21 cellular contexts compared by ENCODE assay signal in genomic region chr6:155895641-155896040, GRCh38.
"Had no signal": no experiment of that assay in that cellular context is flagged by ENCODE, and none has a peak within 500 bp of the region (broad histone marks: within the 10 kb centered on the region; RNA-seq: fewer than 3 reads in every experiment).

No MANE protein-coding gene starts in this region.

- ATAC-seq: activated T-cell treated with anti-CD3 and anti-CD28 coated beads, Interleukin-2, amount 50 U/mL, for 4 hours; activated T-helper 17 cell treated with anti-CD3 and anti-CD28 coated beads, Interleukin-2, amount 50 U/mL, for 72 hours had no signal

- H3K4me2 ChIP-seq: KMS-11 had no signal

- DNase-seq: activated CD4-positive, alpha-beta memory T cell treated with anti-CD3 and anti-CD28 coated beads for 36 hours; activated CD4-positive, alpha-beta T cell treated with anti-CD3 and anti-CD28 coated beads, Interleukin-2, amount 10 ng/mL, durations not matched to agents 7 days and 5 days; activated CD4-positive, CD25-positive, alpha-beta regulatory T cell; activated CD8-positive, alpha-beta memory T cell treated with anti-CD3 and anti-CD28 coated beads for 24 hours; activated gamma-delta T cell; activated naive CD4-positive, alpha-beta T cell treated with anti-CD3 and anti-CD28 coated beads for 36 hours; activated T-cell treated with anti-CD3 and anti-CD28 coated beads, Interleukin-2, amount 50 U/mL, for 4 hours; amygdala; MG63; MV-4-11; NCI-H1092 treated with DMSO at 0.1 percent for 48 hours; NCI-H1417 treated with DMSO at 0.1 percent for 48 hours; NCI-H187; NCI-H2081; NCI-H446; NCI-H524; OCI-M1; SHP77 treated with DMSO at 0.1 percent for 48 hours; T1000 had no signal

- H3K9me3 ChIP-seq: MG63 had no signal

- H3K36me3 ChIP-seq: MG63 had no signal

- H3K27me3 ChIP-seq: MG63 had no signal

- H3K9ac ChIP-seq: KMS-11 had no signal

- H3K27ac ChIP-seq: KMS-11 had no signal

- H3K4me3 ChIP-seq: MG63 had no signal
